16 cellular contexts compared by ENCODE assay signal in genomic region chr1:6044481-6045109, GRCh38. TPM values are rescaled to one million over a fixed set of nuclear protein-coding genes. Genes with fewer than 3 reads are reported as not detected.
DNase-seq lines count a peak whose midpoint lies in the region; ATAC-seq and TF ChIP-seq lines count a peak whose summit lies in the region.
"Had no signal": no experiment of that assay in that cellular context is flagged by ENCODE, and none has a peak within 500 bp of the region (broad histone marks: within the 10 kb centered on the region; RNA-seq: fewer than 3 reads in every experiment).

No MANE protein-coding gene starts in this region.

- DNase-seq in T-helper 1 cell, result no peak
- DNase-seq in stimulated activated naive CD8-positive, alpha-beta T cell treated with anti-CD3 and anti-CD28 coated beads, Interleukin-15, amount 100 ng/mL, for 72 hours, result no peak
- DNase-seq in stimulated activated naive CD8-positive, alpha-beta T cell treated with anti-CD3 and anti-CD28 coated beads, Interleukin-15, Interleukin-2, amounts not matched to agents 100 U/mL and 50 U/mL, for 24 hours, result no peak
- DNase-seq in endothelial cell (ENCODE audit: low spot score), result no peak
- DNase-seq: Calu3, Kasumi-1, NCI-H1417, NCI-H2029, NCI-H2171 treated with DMSO at 0.1 percent for 48 hours, NCI-H82 had no signal

- H3K4me1 Mint-ChIP-seq in T-helper 1 cell treated with Interleukin-12 subunit alpha and Interleukin-12 subunit beta and Interleukin-4 antibody, amounts not matched to agents 30 μg/mL and 1 μg/mL, for 36 hours (ENCODE audit: low read depth), result peaks cover 11% of the 10 kb centered on the region
- peaks cover 46% of the 10 kb centered on the region for H3K4me1 Mint-ChIP-seq in stimulated activated naive CD8-positive, alpha-beta T cell treated with anti-CD3 and anti-CD28 coated beads, Interleukin-15, amount 100 ng/mL, for 72 hours
- H3K4me1 Mint-ChIP-seq in endothelial cell (ENCODE audit: unreplicated experiment), result no peaks in the 10 kb centered on the region

- no peak for TF ChIP-seq CTCF in endothelial cell (IDR thresholded peaks at IDR 0.05; ENCODE audit: unreplicated experiment)

- no peaks in the 10 kb centered on the region for H3K27me3 Mint-ChIP-seq in T-helper 1 cell treated with Interleukin-12 subunit alpha and Interleukin-12 subunit beta and Interleukin-4 antibody, amounts not matched to agents 30 μg/mL and 1 μg/mL, for 36 hours (ENCODE audit: low read depth)
- no peaks in the 10 kb centered on the region for H3K27me3 Mint-ChIP-seq in stimulated activated naive CD8-positive, alpha-beta T cell treated with anti-CD3 and anti-CD28 coated beads, Interleukin-15, amount 100 ng/mL, for 72 hours
- H3K27me3 Mint-ChIP-seq in endothelial cell (ENCODE audit: unreplicated experiment), result peaks cover 6% of the 10 kb centered on the region

- peak overlapping the region; percentile 50 for H3K27ac Mint-ChIP-seq in T-helper 1 cell treated with Interleukin-12 subunit alpha and Interleukin-12 subunit beta and Interleukin-4 antibody, amounts not matched to agents 30 μg/mL and 1 μg/mL, for 36 hours
- H3K27ac Mint-ChIP-seq in stimulated activated naive CD8-positive, alpha-beta T cell treated with anti-CD3 and anti-CD28 coated beads, Interleukin-15, amount 100 ng/mL, for 72 hours, result peak overlapping the region; percentile 16 to 86
- peak overlapping the region; percentile 13 for H3K27ac Mint-ChIP-seq in endothelial cell (ENCODE audit: unreplicated experiment)

- ATAC-seq in stimulated activated naive CD8-positive, alpha-beta T cell treated with anti-CD3 and anti-CD28 coated beads, Interleukin-15, amount 100 ng/mL, for 72 hours, result no peak
- no peak for ATAC-seq in stimulated activated naive CD8-positive, alpha-beta T cell treated with anti-CD3 and anti-CD28 coated beads, Interleukin-15, Interleukin-2, amounts not matched to agents 100 U/mL and 50 U/mL, for 24 hours
- ATAC-seq in HG03521 (IDR thresholded peaks at IDR 0.05; ENCODE audit: unreplicated experiment) (no peak), GM19035 (IDR thresholded peaks at IDR 0.05; ENCODE audit: unreplicated experiment) (no peak), HG03025 (IDR thresholded peaks at IDR 0.05; ENCODE audit: low FRiP score, unreplicated experiment) (no peak)
- ATAC-seq: Panc1, Right ventricle myocardium inferior had no signal

- H3K36me3 Mint-ChIP-seq in T-helper 1 cell treated with Interleukin-12 subunit alpha and Interleukin-12 subunit beta and Interleukin-4 antibody, amounts not matched to agents 30 μg/mL and 1 μg/mL, for 36 hours (ENCODE audit: low read depth), result peaks cover 34% of the 10 kb centered on the region
- H3K36me3 Mint-ChIP-seq in endothelial cell (ENCODE audit: low read depth, unreplicated experiment), result no peaks in the 10 kb centered on the region

- no peak overlapping the region for H3K4me3 Mint-ChIP-seq in T-helper 1 cell treated with Interleukin-12 subunit alpha and Interleukin-12 subunit beta and Interleukin-4 antibody, amounts not matched to agents 30 μg/mL and 1 μg/mL, for 36 hours
- H3K4me3 Mint-ChIP-seq in stimulated activated naive CD8-positive, alpha-beta T cell treated with anti-CD3 and anti-CD28 coated beads, Interleukin-15, amount 100 ng/mL, for 72 hours, result peak overlapping the region in 1 of 2 donors; percentile 20
- H3K4me3 Mint-ChIP-seq in endothelial cell (ENCODE audit: unreplicated experiment), result no peak overlapping the region

- H3K9me3 Mint-ChIP-seq in T-helper 1 cell treated with Interleukin-12 subunit alpha and Interleukin-12 subunit beta and Interleukin-4 antibody, amounts not matched to agents 30 μg/mL and 1 μg/mL, for 36 hours, result no peaks in the 10 kb centered on the region
- no peaks in the 10 kb centered on the region for H3K9me3 Mint-ChIP-seq in stimulated activated naive CD8-positive, alpha-beta T cell treated with anti-CD3 and anti-CD28 coated beads, Interleukin-15, amount 100 ng/mL, for 72 hours
- H3K9me3 Mint-ChIP-seq in endothelial cell (ENCODE audit: unreplicated experiment), result no peaks in the 10 kb centered on the region

RNA-seq across cellular contexts. Expression of gene KCNAB2, which starts 1.1 kb away (rescaled TPM):
- 4.1 TPM for total RNA-seq in endothelial cell (ENCODE audit: unreplicated experiment)

RNA-seq across cellular contexts. Expression of gene NPHP4, which starts 52.4 kb away (rescaled TPM):
- 15.3 TPM for total RNA-seq in endothelial cell (ENCODE audit: unreplicated experiment)
